Comparison of ENCODE assay signal across 7 cellular contexts in genomic region chr3:50298836-50299637, GRCh38. TPM values are rescaled to one million over a fixed set of nuclear protein-coding genes. Genes with fewer than 3 reads are reported as not detected.
DNase-seq lines count a peak whose midpoint lies in the region; ATAC-seq, FAIRE-seq and TF ChIP-seq lines count a peak whose summit lies in the region.

A gene with protein sequence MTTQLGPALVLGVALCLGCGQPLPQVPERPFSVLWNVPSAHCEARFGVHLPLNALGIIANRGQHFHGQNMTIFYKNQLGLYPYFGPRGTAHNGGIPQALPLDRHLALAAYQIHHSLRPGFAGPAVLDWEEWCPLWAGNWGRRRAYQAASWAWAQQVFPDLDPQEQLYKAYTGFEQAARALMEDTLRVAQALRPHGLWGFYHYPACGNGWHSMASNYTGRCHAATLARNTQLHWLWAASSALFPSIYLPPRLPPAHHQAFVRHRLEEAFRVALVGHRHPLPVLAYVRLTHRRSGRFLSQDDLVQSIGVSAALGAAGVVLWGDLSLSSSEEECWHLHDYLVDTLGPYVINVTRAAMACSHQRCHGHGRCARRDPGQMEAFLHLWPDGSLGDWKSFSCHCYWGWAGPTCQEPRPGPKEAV (minus strand): TSS chr3:50299405. CDS start chr3:50295602, 3,803 bp downstream.
A gene with protein sequence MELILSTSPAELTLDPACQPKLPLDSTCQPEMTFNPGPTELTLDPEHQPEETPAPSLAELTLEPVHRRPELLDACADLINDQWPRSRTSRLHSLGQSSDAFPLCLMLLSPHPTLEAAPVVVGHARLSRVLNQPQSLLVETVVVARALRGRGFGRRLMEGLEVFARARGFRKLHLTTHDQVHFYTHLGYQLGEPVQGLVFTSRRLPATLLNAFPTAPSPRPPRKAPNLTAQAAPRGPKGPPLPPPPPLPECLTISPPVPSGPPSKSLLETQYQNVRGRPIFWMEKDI (minus strand): TSS chr3:50299405. CDS start chr3:50297463, 1,942 bp downstream.

- H3K9me3 ChIP-seq in astrocyte (ENCODE audit: insufficient read depth, low read depth, low read length): no peaks in the 10 kb centered on the region

- peaks cover 17% of the 10 kb centered on the region for H3K4me1 ChIP-seq in astrocyte (ENCODE audit: insufficient read depth, low read length)

- H3K36me3 ChIP-seq in astrocyte (ENCODE audit: insufficient read depth, low read length): no peaks in the 10 kb centered on the region

- H3K27me3 ChIP-seq in astrocyte (ENCODE audit: insufficient read depth, low read length): no peaks in the 10 kb centered on the region

- peaks cover 7% of the 10 kb centered on the region for H3K79me2 ChIP-seq in astrocyte (ENCODE audit: insufficient read depth, low read length)

- H3K9ac ChIP-seq in astrocyte (ENCODE audit: low read length): peak within 1 kb of the TSS; percentile 85

- peaks cover 22% of the 10 kb centered on the region for H3K4me1 Mint-ChIP-seq in T-helper 2 cell treated with Interferon-gamma antibody and Interleukin-4, amounts not matched to agents 5 μg/mL and 100 μg/mL, for 36 hours (ENCODE audit: low read depth)
- peaks cover 6% of the 10 kb centered on the region for H3K4me1 Mint-ChIP-seq in astrocyte (ENCODE audit: low read depth, unreplicated experiment)

- H3K27ac ChIP-seq in astrocyte (ENCODE audit: low read depth, low read length): peak within 1 kb of the TSS; percentile 79

- H4K20me1 ChIP-seq in astrocyte (ENCODE audit: insufficient read depth, low read length): no peaks in the 10 kb centered on the region

- no peaks in the 10 kb centered on the region for H3K27me3 Mint-ChIP-seq in T-helper 2 cell treated with Interferon-gamma antibody and Interleukin-4, amounts not matched to agents 5 μg/mL and 100 μg/mL, for 36 hours (ENCODE audit: low read depth)
- H3K27me3 Mint-ChIP-seq in astrocyte (ENCODE audit: low read depth, unreplicated experiment): no peaks in the 10 kb centered on the region

- DNase-seq in NCI-H187 (lab: John Stamatoyannopoulos, UW) (peak; percentile 87 to 93), astrocyte (ENCODE audit: low read depth) (peak; percentile 96), hepatic stellate cell (ENCODE audit: low spot score) (peak; percentile 100), retina (peak; percentile 97)
- peak; percentile 98 for DNase-seq in T-helper 2 cell treated with Interferon-gamma antibody and Interleukin-4, amounts not matched to agents 5 μg/mL and 100 μg/mL, for 36 hours (ENCODE audit: low spot score)

- H3K4me2 ChIP-seq in astrocyte (ENCODE audit: low read length): peak within 1 kb of the TSS; percentile 92

- peak within 1 kb of the TSS; percentile 99 for H3K27ac Mint-ChIP-seq in T-helper 2 cell treated with Interferon-gamma antibody and Interleukin-4, amounts not matched to agents 5 μg/mL and 100 μg/mL, for 36 hours
- peak within 1 kb of the TSS; percentile 89 for H3K27ac Mint-ChIP-seq in astrocyte (ENCODE audit: unreplicated experiment)

- peaks cover 2% of the 10 kb centered on the region for H3K36me3 Mint-ChIP-seq in T-helper 2 cell treated with Interferon-gamma antibody and Interleukin-4, amounts not matched to agents 5 μg/mL and 100 μg/mL, for 36 hours (ENCODE audit: low read depth)
- H3K36me3 Mint-ChIP-seq in astrocyte (ENCODE audit: low read depth, unreplicated experiment): no peaks in the 10 kb centered on the region

- peak within 1 kb of the TSS; percentile 98 for H3K4me3 Mint-ChIP-seq in T-helper 2 cell treated with Interferon-gamma antibody and Interleukin-4, amounts not matched to agents 5 μg/mL and 100 μg/mL, for 36 hours
- H3K4me3 Mint-ChIP-seq in astrocyte (ENCODE audit: unreplicated experiment): peak within 1 kb of the TSS; percentile 96

- peak; percentile 66 for ATAC-seq in GM18499 (IDR thresholded peaks at IDR 0.05; ENCODE audit: insufficient read depth, unreplicated experiment)
- ATAC-seq in HG02943 (IDR thresholded peaks at IDR 0.05; ENCODE audit: low read depth, unreplicated experiment): peak; percentile 75

- TF ChIP-seq CTCF in astrocyte (IDR thresholded peaks at IDR 0.05; ENCODE audit: insufficient read depth, low read depth, low read length): no peak

- peak within 1 kb of the TSS; percentile 81 for H3K4me3 ChIP-seq in astrocyte (ENCODE audit: insufficient read depth, low read depth, low read length)

- peak within 1 kb of the TSS; percentile 95 for H2AFZ ChIP-seq in astrocyte (ENCODE audit: low read depth, low read length)

- no peaks in the 10 kb centered on the region for H3K9me3 Mint-ChIP-seq in T-helper 2 cell treated with Interferon-gamma antibody and Interleukin-4, amounts not matched to agents 5 μg/mL and 100 μg/mL, for 36 hours
- no peaks in the 10 kb centered on the region for H3K9me3 Mint-ChIP-seq in astrocyte (ENCODE audit: unreplicated experiment)

- no peak for FAIRE-seq in astrocyte (lab: Jason Lieb, UNC)

RNA-seq across cellular contexts. Expression of the first gene that starts in this region (rescaled TPM):
- 6.3 and 6.9 TPM in 2 replicates for total RNA-seq in astrocyte

RNA-seq across cellular contexts. Expression of the second gene that starts in this region (rescaled TPM):
- total RNA-seq in astrocyte: 6.3 and 7.0 TPM in 2 replicates

Comparison
In these comparisons a context has a peak if more than half of its experiments do, and no peak if none do; other contexts are left out.
1. Peak in every context shown above with its lines: DNase-seq, ATAC-seq, H3K4me3 ChIP-seq and H3K27ac ChIP-seq.